Comparison of ENCODE assay signal across 9 cellular contexts in genomic region chr9:117144-117994, GRCh38. TPM values are rescaled to one million over a fixed set of nuclear protein-coding genes. Genes with fewer than 3 reads are reported as not detected.
DNase-seq lines count a peak whose midpoint lies in the region; ATAC-seq and TF ChIP-seq lines count a peak whose summit lies in the region.
"Not testable (repeated sequence)": the region's sequence is repeated elsewhere in the genome, so short reads cannot be mapped to it uniquely, and the experiment has no call there.
"Had no signal": no experiment of that assay in that cellular context is flagged by ENCODE, and none has a peak within 500 bp of the region (broad histone marks: within the 10 kb centered on the region; RNA-seq: fewer than 3 reads in every experiment).

No MANE protein-coding gene starts in this region.

- H3K27me3 Mint-ChIP-seq in CD14-positive monocyte (ENCODE audit: low read depth in 3 of 3) (peaks cover 50 to 67% (median 57%) of the 10 kb centered on the region in 3 donors), T-cell (peaks cover 23 to 38% of the 10 kb centered on the region in 2 donors), immature natural killer cell (ENCODE audit: low read depth in 3 of 3) (peaks cover 30 to 39% (median 37%) of the 10 kb centered on the region in 3 donors)
- peaks cover 35% of the 10 kb centered on the region for H3K27me3 Mint-ChIP-seq in activated CD4-positive, alpha-beta memory T cell treated with anti-CD3 and anti-CD28 coated beads, Interleukin-2, amount 10 ng/mL, durations not matched to agents 7 days and 5 days

- not testable (repeated sequence) for H3K36me3 ChIP-seq in neural cell (ENCODE audit: insufficient read depth, low read length)

- not testable (repeated sequence) for H3K9me2 ChIP-seq in neural cell (ENCODE audit: insufficient read depth, low read length)

- TF ChIP-seq CTCF in CD14-positive monocyte (IDR thresholded peaks at IDR 0.05); neural cell (IDR thresholded peaks at IDR 0.05; ENCODE audit: poor library complexity, severe bottlenecking): not testable (repeated sequence)

- H2AFZ ChIP-seq in neural cell (ENCODE audit: low read depth, low read length): not testable (repeated sequence)

- intact Hi-C loops in CD14-positive monocyte (cut with micrococcal nuclease): not testable (repeated sequence)

- not testable (repeated sequence) for DNase-seq in CD14-positive monocyte (ENCODE audit: low spot score); activated CD4-positive, alpha-beta memory T cell treated with anti-CD3 and anti-CD28 coated beads, Interleukin-2, amount 10 ng/mL, durations not matched to agents 7 days and 5 days
- DNase-seq in T-cell (peak in 12 of 34 experiments; percentile 13 to 45 (median 27)), ecto neural progenitor cell (ENCODE audit: low spot score) (peak; percentile 65), immature natural killer cell (peak in 2 of 3 donors; percentile 27 to 38)
- DNase-seq in activated naive CD4-positive, alpha-beta T cell treated with Interleukin-2 at 50 U/mL for 16 hours: peak; percentile 37
- peak in 1 of 2 donors; percentile 55 for DNase-seq in stimulated activated effector memory CD8-positive, alpha-beta T cell treated with anti-CD3 and anti-CD28 coated beads, Interleukin-12 subunit alpha, Interleukin-12 subunit beta, amount 100 ng/mL, for 72 hours (ENCODE audit: low spot score in 2 of 2)

- H3K4me3 Mint-ChIP-seq in CD14-positive monocyte (peak overlapping the region; percentile 58 to 87), T-cell (peak overlapping the region; percentile 52 to 73 (median 58)), immature natural killer cell (peak overlapping the region in 4 of 5 donors; percentile 55 to 72 (median 60))
- H3K4me3 Mint-ChIP-seq in activated CD4-positive, alpha-beta memory T cell treated with anti-CD3 and anti-CD28 coated beads, Interleukin-2, amount 10 ng/mL, durations not matched to agents 7 days and 5 days: peak overlapping the region; percentile 44
- peak overlapping the region; percentile 47 for H3K4me3 Mint-ChIP-seq in stimulated activated effector memory CD8-positive, alpha-beta T cell treated with anti-CD3 and anti-CD28 coated beads, Interleukin-12 subunit alpha, Interleukin-12 subunit beta, amount 100 ng/mL, for 72 hours

- TF ChIP-seq EP300 in neural cell (conservative IDR thresholded peaks at IDR 0.05; ENCODE audit: poor library complexity, severe bottlenecking): not testable (repeated sequence)

- not testable (repeated sequence) for TF ChIP-seq RAD21 in neural cell (conservative IDR thresholded peaks at IDR 0.05)

- not testable (repeated sequence) for H3K9me3 ChIP-seq in neural cell (ENCODE audit: low read length)

- not testable (repeated sequence) for H4K20me1 ChIP-seq in neural cell (ENCODE audit: insufficient read depth)

- POLR2A ChIA-PET in T-cell (lab: Charles Lee); activated CD4-positive, alpha-beta memory T cell treated with anti-CD3 and anti-CD28 coated beads, Interleukin-2, amount 10 ng/mL, durations not matched to agents 7 days and 5 days (lab: Charles Lee): not testable (repeated sequence)

- CTCF ChIA-PET in T-cell (lab: Charles Lee); activated CD4-positive, alpha-beta memory T cell treated with anti-CD3 and anti-CD28 coated beads, Interleukin-2, amount 10 ng/mL, durations not matched to agents 7 days and 5 days (lab: Charles Lee): not testable (repeated sequence)

- H3K4me2 ChIP-seq in neural cell (ENCODE audit: low read length): not testable (repeated sequence)

- H3K27me3 ChIP-seq in neural cell (ENCODE audit: insufficient read depth, low read depth, low read length): peaks cover 53% of the 10 kb centered on the region

- H3K27ac Mint-ChIP-seq in CD14-positive monocyte: peak overlapping the region in 1 of 7 donors; percentile 54
- H3K27ac Mint-ChIP-seq in T-cell; activated CD4-positive, alpha-beta memory T cell treated with anti-CD3 and anti-CD28 coated beads, Interleukin-2, amount 10 ng/mL, durations not matched to agents 7 days and 5 days; immature natural killer cell; stimulated activated effector memory CD8-positive, alpha-beta T cell treated with anti-CD3 and anti-CD28 coated beads, Interleukin-12 subunit alpha, Interleukin-12 subunit beta, amount 100 ng/mL, for 72 hours: not testable (repeated sequence)

- H3K4me1 Mint-ChIP-seq in CD14-positive monocyte (peaks cover 29% of the 10 kb centered on the region), T-cell (peaks cover 18 to 33% (median 24%) of the 10 kb centered on the region in 3 donors), immature natural killer cell (peaks cover 21 to 25% of the 10 kb centered on the region in 2 donors)
- H3K4me1 Mint-ChIP-seq in activated CD4-positive, alpha-beta memory T cell treated with anti-CD3 and anti-CD28 coated beads, Interleukin-2, amount 10 ng/mL, durations not matched to agents 7 days and 5 days: peaks cover 23% of the 10 kb centered on the region
- peaks cover 25% of the 10 kb centered on the region for H3K4me1 Mint-ChIP-seq in stimulated activated effector memory CD8-positive, alpha-beta T cell treated with anti-CD3 and anti-CD28 coated beads, Interleukin-12 subunit alpha, Interleukin-12 subunit beta, amount 100 ng/mL, for 72 hours

- ATAC-seq in T-cell (replicated peaks in 1 of 4); stimulated activated effector memory CD8-positive, alpha-beta T cell treated with anti-CD3 and anti-CD28 coated beads, Interleukin-12 subunit alpha, Interleukin-12 subunit beta, amount 100 ng/mL, for 72 hours: not testable (repeated sequence)

- not testable (repeated sequence) for H3K79me2 ChIP-seq in neural cell (replicated peaks; ENCODE audit: insufficient read depth, low read length)

- peaks cover 0 to 22% (median 10%) of the 10 kb centered on the region in 7 donors for H3K9me3 Mint-ChIP-seq in CD14-positive monocyte
- H3K9me3 Mint-ChIP-seq in T-cell; activated CD4-positive, alpha-beta memory T cell treated with anti-CD3 and anti-CD28 coated beads, Interleukin-2, amount 10 ng/mL, durations not matched to agents 7 days and 5 days; immature natural killer cell; stimulated activated effector memory CD8-positive, alpha-beta T cell treated with anti-CD3 and anti-CD28 coated beads, Interleukin-12 subunit alpha, Interleukin-12 subunit beta, amount 100 ng/mL, for 72 hours: not testable (repeated sequence)

- H3K9ac ChIP-seq in neural cell (ENCODE audit: low read length): not testable (repeated sequence)

- not testable (repeated sequence) for H3F3A ChIP-seq in neural cell (ENCODE audit: insufficient read depth, low read length, poor library complexity, severe bottlenecking)

- H3K27ac ChIP-seq in neural cell (ENCODE audit: low read length): not testable (repeated sequence)

- peak overlapping the region; percentile 23 for H3K4me3 ChIP-seq in neural cell (ENCODE audit: low read length)

- H3K36me3 Mint-ChIP-seq in CD14-positive monocyte: peaks cover 16 to 29% of the 10 kb centered on the region in 2 donors
- H3K36me3 Mint-ChIP-seq in T-cell; activated CD4-positive, alpha-beta memory T cell treated with anti-CD3 and anti-CD28 coated beads, Interleukin-2, amount 10 ng/mL, durations not matched to agents 7 days and 5 days (ENCODE audit: low read depth); immature natural killer cell; stimulated activated effector memory CD8-positive, alpha-beta T cell treated with anti-CD3 and anti-CD28 coated beads, Interleukin-12 subunit alpha, Interleukin-12 subunit beta, amount 100 ng/mL, for 72 hours: not testable (repeated sequence)

RNA-seq across cellular contexts. Expression of gene FOXD4, which starts 0.8 kb away (rescaled TPM):
- polyA plus RNA-seq in CD14-positive monocyte: not detected
- total RNA-seq in T-cell: under 1 TPM in 2 of 5 donors, not detected in 3; 0.16 to 0.35 TPM
- total RNA-seq in activated CD4-positive, alpha-beta memory T cell treated with anti-CD3 and anti-CD28 coated beads, Interleukin-2, amount 10 ng/mL, durations not matched to agents 7 days and 5 days: under 1 TPM; 0.13 to 0.20 TPM
- polyA plus RNA-seq in immature natural killer cell: not detected
- polyA plus RNA-seq in neural cell: 2.3 and 2.5 TPM in 2 replicates
- polyA minus RNA-seq in neural cell: 2.9 and 3.2 TPM in 2 replicates
- total RNA-seq: H4 had no signal
